ENCODE assay signal across 9 cellular contexts in genomic region chr5:14326035-14326909, GRCh38.
DNase-seq lines count a peak whose midpoint lies in the region; ATAC-seq, FAIRE-seq and TF ChIP-seq lines count a peak whose summit lies in the region.
"Had no signal": no experiment of that assay in that cellular context is flagged by ENCODE, and none has a peak within 500 bp of the region (broad histone marks: within the 10 kb centered on the region; RNA-seq: fewer than 3 reads in every experiment).

No MANE protein-coding gene starts in this region.

- no peaks in the 10 kb centered on the region for H3K9me3 ChIP-seq in mucosa of descending colon

- FAIRE-seq in urothelium cell line (lab: Jason Lieb, UNC) = no peak
- FAIRE-seq: keratinocyte had no signal

- peak; percentile 35 for TF ChIP-seq CTCF in GM06990 (IDR thresholded peaks at IDR 0.05; ENCODE audit: insufficient read depth, low read length, poor library complexity, severe bottlenecking)
- no peak for TF ChIP-seq CTCF in mucosa of descending colon (IDR thresholded peaks at IDR 0.05)

- H3K4me1 ChIP-seq in mucosa of descending colon (ENCODE audit: low read depth) = no peaks in the 10 kb centered on the region

- no peak for DNase-seq in GM06990 (ENCODE audit: extremely low read depth, insufficient read length)
- DNase-seq in NAMALWA (ENCODE audit: low spot score) = peak; percentile 21
- DNase-seq in cerebellar cortex (ENCODE audit: low spot score) = peak; percentile 38
- no peak for DNase-seq in mucosa of descending colon
- no peak for DNase-seq in T-helper 2 cell
- no peak for DNase-seq in NCI-H1436 (lab: John Stamatoyannopoulos, UW)
- no peak for DNase-seq in putamen (ENCODE audit: low spot score)
- DNase-seq in urothelium cell line (ENCODE audit: low spot score) = no peak

- intact Hi-C loops in mucosa of descending colon (cut with DNase I, micrococcal nuclease) = no loop called here

- H3K27me3 ChIP-seq in GM06990 (replicated peaks; ENCODE audit: control insufficient read depth, insufficient read depth, low read length) = no peaks in the 10 kb centered on the region

- H3K36me3 ChIP-seq in GM06990 (ENCODE audit: control insufficient read depth, insufficient read depth, low read length) (peaks cover 23% of the 10 kb centered on the region), mucosa of descending colon (ENCODE audit: low read depth) (no peaks in the 10 kb centered on the region)

- H3K4me3 ChIP-seq in GM06990 (replicated peaks; ENCODE audit: low read depth, low read length) = no peak overlapping the region
- H3K4me3 ChIP-seq in mucosa of descending colon = no peak overlapping the region

- ATAC-seq in mucosa of descending colon = peak; percentile 53

Comparison
In these comparisons a context has a peak if more than half of its experiments do, and no peak if none do; other contexts are left out.
1. DNase-seq: peak in NAMALWA (single experiment) and cerebellar cortex (single experiment); none in GM06990 (single experiment), mucosa of descending colon (0 of 3), T-helper 2 cell (0 of 5), NCI-H1436 (single experiment), putamen (single experiment) and urothelium cell line (single experiment).